Comparison of ENCODE assay signal across 8 cellular contexts in the genomic region with DNA sequence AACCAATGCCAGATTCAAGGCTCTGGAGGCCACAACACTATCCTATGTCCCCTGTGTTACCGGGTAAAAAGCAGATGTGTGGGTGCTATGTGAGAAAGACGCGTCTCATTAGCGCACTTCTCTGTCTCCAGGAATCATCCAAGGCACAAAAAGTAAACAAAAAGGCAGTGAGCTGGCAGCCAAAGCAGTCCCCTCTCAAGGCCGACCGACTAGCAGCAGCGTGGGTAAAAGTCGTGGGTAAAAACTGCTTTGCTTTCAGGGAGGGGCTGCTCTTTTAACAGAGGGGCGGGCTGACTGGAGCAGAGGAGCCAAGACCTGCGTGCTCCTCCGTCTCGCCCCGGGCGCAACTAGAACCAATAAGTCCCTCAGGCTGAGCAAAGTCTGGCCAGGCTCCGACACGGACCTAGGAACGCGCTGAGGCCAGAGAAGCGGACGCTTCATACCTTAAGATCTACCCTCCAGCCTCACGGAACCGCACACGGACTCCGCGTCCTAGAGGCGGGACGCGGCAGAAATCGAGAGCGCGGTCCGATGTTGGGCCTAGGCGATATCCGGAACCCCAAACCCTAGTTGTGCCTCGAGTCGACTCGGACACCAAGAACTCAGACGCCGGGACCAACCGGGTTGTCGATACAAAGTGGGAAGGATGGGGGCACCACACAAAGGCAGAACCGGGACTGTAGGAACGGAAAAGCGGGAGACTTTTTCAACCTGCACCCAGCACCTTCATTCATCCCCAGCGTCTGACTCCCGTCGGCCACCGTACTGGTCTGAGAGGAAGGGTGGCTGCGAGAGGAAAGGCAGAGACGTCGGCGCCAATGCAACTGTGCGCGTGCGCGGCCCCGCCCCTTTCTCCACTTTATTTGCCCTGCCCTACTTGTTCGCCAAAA. TPM values are rescaled to one million over a fixed set of nuclear protein-coding genes. Genes with fewer than 3 reads are reported as not detected.
DNase-seq lines count a peak whose midpoint lies in the region; ATAC-seq and TF ChIP-seq lines count a peak whose summit lies in the region.

Gene INTS2 (minus strand): TSS at position 772 of the 890 bp plus-strand sequence. CDS start 1,338 bp downstream, outside the sequence.

- CTCF ChIA-PET in PC-3 (lab: Charles Lee) = interaction anchor here (1.2 kb wide), 1 partner anchor 182 kb away, joined by 4 read pairs; no protein-coding TSS in a partner anchor

- H4K20me1 ChIP-seq in PC-3 (ENCODE audit: low read length) = no peaks in the 10 kb centered on the region

- intact Hi-C loops in PC-3 (cut with micrococcal nuclease) = loop anchor here (5.0 kb wide), 2 partner anchors 65 to 140 kb away; partner anchors contain the start of genes BRIP1 and MED13

- no peak for TF ChIP-seq CTCF in PC-3 (conservative IDR thresholded peaks at IDR 0.05; ENCODE audit: low read depth, low read length)

- peak within 1 kb of the TSS; percentile 68 for H3K27ac ChIP-seq in PC-3 (ENCODE audit: low read length)
- H3K27ac ChIP-seq in muscle layer of colon (ENCODE audit: low read depth, low read length) = peak within 1 kb of the TSS; percentile 88

- H3K9me2 ChIP-seq in PC-3 (replicated peaks; ENCODE audit: low read length) = no peaks in the 10 kb centered on the region

- peak within 1 kb of the TSS; percentile 84 for H2AFZ ChIP-seq in PC-3 (ENCODE audit: low read length)

- H3K4me1 ChIP-seq in PC-3 (ENCODE audit: insufficient read depth, low read length) (peaks cover 16% of the 10 kb centered on the region), muscle layer of colon (ENCODE audit: insufficient read depth, low read length) (peaks cover 18% of the 10 kb centered on the region)

- POLR2A ChIA-PET in PC-3 (lab: Charles Lee; ENCODE audit: unreplicated experiment) = no interaction called here

- H3K9me3 ChIP-seq in PC-3 (ENCODE audit: low read length) = no peaks in the 10 kb centered on the region
- H3K9me3 ChIP-seq in muscle layer of colon (ENCODE audit: low read length) = no peaks in the 10 kb centered on the region

- H3K4me3 ChIP-seq in Jurkat, Clone E6-1 (ENCODE audit: low read length) = peak within 1 kb of the TSS; percentile 91
- H3K4me3 ChIP-seq in PC-3 (ENCODE audit: low read length) (peak within 1 kb of the TSS; percentile 88), muscle layer of colon (ENCODE audit: low read depth in 1 of 2, low read length in 2 of 2) (peak within 1 kb of the TSS; percentile 76 to 83)

- H3K9ac ChIP-seq in PC-3 (ENCODE audit: low read length) (peak within 1 kb of the TSS; percentile 96), muscle layer of colon (ENCODE audit: low read length) (peak within 1 kb of the TSS; percentile 94)

- peak within 1 kb of the TSS; percentile 90 for H3K4me2 ChIP-seq in PC-3 (ENCODE audit: low read length)

- TSS peak; percentile 86 for BruUV-seq in PC-3 (replicated peaks; lab: Mats Ljungman, UMichigan)

- DNase-seq in D341Med (ENCODE audit: low spot score) (peak; percentile 98), PC-3 (peak; percentile 97), activated T-cell treated with anti-CD3 and anti-CD28 coated beads for 48 hours (ENCODE audit: low read depth) (peak; percentile 91)
- peak; percentile 90 for DNase-seq in Jurkat, Clone E6-1 (ENCODE audit: low read depth, low spot score)
- DNase-seq in stimulated activated CD8-positive, alpha-beta memory T cell treated with anti-CD3 and anti-CD28 coated beads, Interleukin-7, amount 100 ng/mL, for 1 hour (ENCODE audit: low read depth in 2 of 2) = peak; percentile 87 to 94

- H3K27me3 ChIP-seq in PC-3 (ENCODE audit: low read length) (no peaks in the 10 kb centered on the region), muscle layer of colon (ENCODE audit: control insufficient read depth in 1 of 2, insufficient read depth in 2 of 2, low read length in 2 of 2) (no peaks in the 10 kb centered on the region)

- H3K36me3 ChIP-seq in PC-3 (ENCODE audit: low read depth, low read length) = peaks cover 4% of the 10 kb centered on the region
- peaks cover 5% of the 10 kb centered on the region for H3K36me3 ChIP-seq in muscle layer of colon (ENCODE audit: insufficient read depth, low read length)

- peaks cover 19% of the 10 kb centered on the region for H3K79me2 ChIP-seq in PC-3 (ENCODE audit: low read length)

- ATAC-seq in GM21619 (IDR thresholded peaks at IDR 0.05; ENCODE audit: unreplicated experiment) = peak; percentile 80
- ATAC-seq in PC-3 = peak; percentile 86
- ATAC-seq in esophagus mucosa = peak; percentile 98

- no peaks in the 10 kb centered on the region for H3F3A ChIP-seq in PC-3 (ENCODE audit: low read length, unreplicated experiment)

RNA-seq across cellular contexts. Expression of gene INTS2, which starts in this region (rescaled TPM):
- polyA plus RNA-seq in Jurkat, Clone E6-1 (2012; ENCODE audit: insufficient read depth, insufficient read length) = 10.1 TPM
- total RNA-seq in PC-3 (2014; rRNA removed) (16.3 and 18.1 TPM in 2 replicates), esophagus mucosa (8.6 TPM)

Comparison
In these comparisons a context has a peak if more than half of its experiments do, and no peak if none do; other contexts are left out.
1. Peak in every context shown above with its lines: DNase-seq, ATAC-seq, H3K4me3 ChIP-seq and H3K27ac ChIP-seq.